ENCODE assay signal across 9 cellular contexts in the genomic region with DNA sequence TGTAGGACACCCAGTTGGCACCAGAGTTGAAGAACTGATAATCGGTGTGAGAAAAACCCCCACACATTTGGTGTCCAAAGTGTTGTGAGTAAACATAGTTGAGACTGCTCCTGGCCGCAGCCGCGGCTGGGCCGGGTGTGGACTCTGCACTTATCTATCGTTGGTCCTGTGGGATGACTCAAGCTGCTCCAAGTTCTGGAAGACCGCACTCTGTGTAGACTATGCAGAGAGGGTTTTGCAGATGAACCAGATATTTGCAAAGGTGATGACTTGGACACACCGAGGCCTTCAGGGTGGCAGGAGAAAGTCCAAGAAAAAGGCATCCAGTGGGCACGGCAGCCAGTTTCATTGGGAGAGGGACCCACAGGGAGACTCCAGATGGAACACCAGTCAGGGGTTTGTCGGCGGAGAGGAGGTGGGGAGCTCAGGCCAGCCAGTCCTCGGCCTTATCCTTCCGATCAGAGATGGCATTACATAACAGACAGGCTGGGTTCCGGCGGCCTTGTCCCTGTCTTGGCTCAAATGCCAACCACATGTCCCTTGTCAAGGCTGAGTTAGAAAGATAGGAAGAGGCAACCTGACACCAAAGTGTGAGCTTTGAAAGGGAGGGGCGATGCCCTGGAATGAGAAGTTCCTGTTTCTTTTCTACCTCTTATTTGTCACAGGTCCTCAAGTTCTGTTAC. TPM values are rescaled to one million over a fixed set of nuclear protein-coding genes. Genes with fewer than 3 reads are reported as not detected.
DNase-seq lines count a peak whose midpoint lies in the region; ATAC-seq and TF ChIP-seq lines count a peak whose summit lies in the region.
"Had no signal": no experiment of that assay in that cellular context is flagged by ENCODE, and none has a peak within 500 bp of the region (broad histone marks: within the 10 kb centered on the region; RNA-seq: fewer than 3 reads in every experiment).

No MANE protein-coding gene starts in this region.

- no peak overlapping the region for H3K14ac ChIP-seq in mesenchymal stem cell (ENCODE audit: low read length in 2 of 2)

- TF ChIP-seq CTCF in brain microvascular endothelial cell (IDR thresholded peaks at IDR 0.05; ENCODE audit: low read depth, low read length, missing control alignments) = no peak
- TF ChIP-seq CTCF in WERI-Rb-1 (IDR thresholded peaks at IDR 0.05; ENCODE audit: low read depth, low read length) = no peak

- H3K9me3 ChIP-seq in mesenchymal stem cell (ENCODE audit: control insufficient read depth, low read length) (no peaks in the 10 kb centered on the region), WERI-Rb-1 (ENCODE audit: severe bottlenecking) (no peaks in the 10 kb centered on the region)

- no peaks in the 10 kb centered on the region for H3K27me3 ChIP-seq in brain microvascular endothelial cell (replicated peaks)
- no peaks in the 10 kb centered on the region for H3K27me3 ChIP-seq in mesenchymal stem cell (ENCODE audit: control insufficient read depth in 1 of 2, insufficient read depth in 1 of 2, low read length in 2 of 2)
- no peaks in the 10 kb centered on the region for H3K27me3 ChIP-seq in WERI-Rb-1 (ENCODE audit: insufficient read depth, low read depth, severe bottlenecking)

- no peak overlapping the region for H2BK15ac ChIP-seq in mesenchymal stem cell (ENCODE audit: low read depth, poor library complexity, severe bottlenecking)

- H3K9ac ChIP-seq in mesenchymal stem cell (ENCODE audit: low read length) = peak overlapping the region; percentile 87

- no peak overlapping the region for H2BK5ac ChIP-seq in mesenchymal stem cell (ENCODE audit: low read depth, low read length, poor library complexity, severe bottlenecking)

- no peak for DNase-seq in stimulated activated naive CD8-positive, alpha-beta T cell treated with anti-CD3 and anti-CD28 coated beads, Interleukin-15, amount 100 ng/mL, for 72 hours
- DNase-seq in stimulated activated naive CD8-positive, alpha-beta T cell treated with anti-CD3 and anti-CD28 coated beads, Interleukin-15, Interleukin-2, amounts not matched to agents 100 U/mL and 50 U/mL, for 24 hours = no peak
- DNase-seq in brain microvascular endothelial cell = peak; percentile 65
- DNase-seq in mesenchymal stem cell = peak; percentile 82
- no peak for DNase-seq in effector CD4-positive, alpha-beta T cell
- no peak for DNase-seq in islet precursor cell
- no peak for DNase-seq in WERI-Rb-1
- DNase-seq: SIG-M5 had no signal

- H3K4ac ChIP-seq in mesenchymal stem cell (ENCODE audit: low read depth in 1 of 2, low read length in 2 of 2) = no peak overlapping the region

- no peak overlapping the region for H3K4me2 ChIP-seq in mesenchymal stem cell (ENCODE audit: low read length, poor library complexity, severe bottlenecking)

- H4K8ac ChIP-seq in mesenchymal stem cell (ENCODE audit: low read length) = no peak overlapping the region

- no peak for ATAC-seq in stimulated activated naive CD8-positive, alpha-beta T cell treated with anti-CD3 and anti-CD28 coated beads, Interleukin-15, amount 100 ng/mL, for 72 hours
- ATAC-seq in stimulated activated naive CD8-positive, alpha-beta T cell treated with anti-CD3 and anti-CD28 coated beads, Interleukin-15, Interleukin-2, amounts not matched to agents 100 U/mL and 50 U/mL, for 24 hours = no peak
- no peak for ATAC-seq in HG03108 (IDR thresholded peaks at IDR 0.05; ENCODE audit: unreplicated experiment)

- no peak overlapping the region for H2AK5ac ChIP-seq in mesenchymal stem cell (ENCODE audit: low read length, severe bottlenecking)

- no peaks in the 10 kb centered on the region for H3K9me3 Mint-ChIP-seq in stimulated activated naive CD8-positive, alpha-beta T cell treated with anti-CD3 and anti-CD28 coated beads, Interleukin-15, amount 100 ng/mL, for 72 hours

- H3K79me1 ChIP-seq in mesenchymal stem cell (replicated peaks; ENCODE audit: low read length, poor library complexity, severe bottlenecking) = peaks cover 18% of the 10 kb centered on the region

- H3K27me3 Mint-ChIP-seq in stimulated activated naive CD8-positive, alpha-beta T cell treated with anti-CD3 and anti-CD28 coated beads, Interleukin-15, amount 100 ng/mL, for 72 hours = peaks cover 17% of the 10 kb centered on the region

- peak overlapping the region in 1 of 2 experiments; percentile 77 for H3K18ac ChIP-seq in mesenchymal stem cell (ENCODE audit: low read depth in 1 of 2, low read length in 2 of 2)

- no peak overlapping the region for H2BK12ac ChIP-seq in mesenchymal stem cell (ENCODE audit: low read length in 2 of 2)

- H3K23ac ChIP-seq in mesenchymal stem cell (ENCODE audit: low read length in 2 of 2) = no peak overlapping the region

- no peak overlapping the region for H2BK120ac ChIP-seq in mesenchymal stem cell (ENCODE audit: low read depth, low read length)

- H3K27ac ChIP-seq in brain microvascular endothelial cell (peak overlapping the region; percentile 80), mesenchymal stem cell (ENCODE audit: low read length, poor library complexity, severe bottlenecking) (peak overlapping the region; percentile 47), WERI-Rb-1 (no peak overlapping the region)

- WGBS in mesenchymal stem cell = 27% methylated on average over 14 of the region's 16 CpGs

- peaks cover 17% of the 10 kb centered on the region for H3K4me1 ChIP-seq in mesenchymal stem cell (ENCODE audit: control insufficient read depth, insufficient read depth, low read depth, low read length)

- in situ Hi-C loops in brain microvascular endothelial cell (cut with HindIII; ENCODE audit: low pct_ligation_motif_present, low sequenced_read_pairs) = no loop called here

- peak overlapping the region in 1 of 2 donors; percentile 16 for H3K4me3 Mint-ChIP-seq in stimulated activated naive CD8-positive, alpha-beta T cell treated with anti-CD3 and anti-CD28 coated beads, Interleukin-15, amount 100 ng/mL, for 72 hours

- H3K36me3 ChIP-seq in brain microvascular endothelial cell (replicated peaks) = no peaks in the 10 kb centered on the region
- peaks cover 3 to 8% of the 10 kb centered on the region in 2 experiments for H3K36me3 ChIP-seq in mesenchymal stem cell (ENCODE audit: control insufficient read depth in 1 of 2, insufficient read depth in 2 of 2, low read depth in 1 of 2, low read length in 2 of 2)
- H3K36me3 ChIP-seq in WERI-Rb-1 = peaks cover 10% of the 10 kb centered on the region

- no peak overlapping the region for H4K91ac ChIP-seq in mesenchymal stem cell (ENCODE audit: low read length)

- peaks cover 46% of the 10 kb centered on the region for H3K4me1 Mint-ChIP-seq in stimulated activated naive CD8-positive, alpha-beta T cell treated with anti-CD3 and anti-CD28 coated beads, Interleukin-15, amount 100 ng/mL, for 72 hours

- peak overlapping the region; percentile 59 to 82 for H3K27ac Mint-ChIP-seq in stimulated activated naive CD8-positive, alpha-beta T cell treated with anti-CD3 and anti-CD28 coated beads, Interleukin-15, amount 100 ng/mL, for 72 hours

- no peak overlapping the region for H2AFZ ChIP-seq in mesenchymal stem cell (ENCODE audit: low read depth, low read length)

- no peak overlapping the region for H3K4me3 ChIP-seq in brain microvascular endothelial cell (ENCODE audit: low read depth, low read length)
- peak overlapping the region in 1 of 2 experiments; percentile 73 for H3K4me3 ChIP-seq in mesenchymal stem cell (ENCODE audit: insufficient read depth in 1 of 2, low read depth in 1 of 2, low read length in 2 of 2)
- no peak overlapping the region for H3K4me3 ChIP-seq in WERI-Rb-1 (ENCODE audit: low read depth, low read length)

RNA-seq across cellular contexts. Expression of a gene that starts 21.1 kb away (rescaled TPM):
- 11.4 TPM for polyA plus RNA-seq in mesenchymal stem cell (2013, experiment 1 of 2)
- 11.3 TPM for polyA plus RNA-seq in mesenchymal stem cell (2013, experiment 2 of 2)

RNA-seq across cellular contexts. Expression of a gene that starts 53.6 kb away (rescaled TPM):
- 2.5 TPM for polyA plus RNA-seq in mesenchymal stem cell (2013, experiment 1 of 2)
- 2.1 TPM for polyA plus RNA-seq in mesenchymal stem cell (2013, experiment 2 of 2)

Comparison
In these comparisons a context has a peak if more than half of its experiments do, and no peak if none do; other contexts are left out.
1. DNase-seq: peak in brain microvascular endothelial cell (single experiment) and mesenchymal stem cell (single experiment); none in stimulated activated naive CD8-positive, alpha-beta T cell treated with anti-CD3 and anti-CD28 coated beads, Interleukin-15, amount 100 ng/mL, for 72 hours (0 of 2), stimulated activated naive CD8-positive, alpha-beta T cell treated with anti-CD3 and anti-CD28 coated beads, Interleukin-15, Interleukin-2, amounts not matched to agents 100 U/mL and 50 U/mL, for 24 hours (single experiment), effector CD4-positive, alpha-beta T cell (single experiment), islet precursor cell (single experiment) and WERI-Rb-1 (single experiment).